15 cellular contexts compared by ENCODE assay signal in the genomic region with DNA sequence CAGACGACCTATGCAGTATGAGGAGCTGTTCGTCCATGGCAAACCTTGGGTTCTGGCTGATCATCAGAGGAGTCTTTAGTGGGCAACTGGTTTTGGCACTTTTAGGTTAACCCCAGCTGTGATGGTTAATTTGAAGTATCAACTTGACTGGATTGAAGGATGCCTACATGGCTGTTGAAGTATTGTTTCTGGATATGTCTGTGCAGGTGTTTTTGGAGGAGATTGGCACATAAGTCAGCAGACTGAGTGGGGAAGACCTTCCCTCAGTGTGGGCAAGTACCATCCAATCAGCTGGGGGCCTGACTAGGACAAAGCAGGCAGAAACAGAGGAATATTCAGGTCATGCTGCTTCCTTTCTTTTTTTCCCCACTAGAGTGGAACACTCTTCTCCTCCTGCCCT.
DNase-seq lines count a peak whose midpoint lies in the region; ATAC-seq and TF ChIP-seq lines count a peak whose summit lies in the region.
"Had no signal": no experiment of that assay in that cellular context is flagged by ENCODE, and none has a peak within 500 bp of the region (broad histone marks: within the 10 kb centered on the region; RNA-seq: fewer than 3 reads in every experiment).

No MANE protein-coding gene starts in this region.

- H3K4me1 ChIP-seq in right atrium auricular region = peaks cover 0 to 7% of the 10 kb centered on the region in 2 donors
- H3K4me1 ChIP-seq in gastroesophageal sphincter = peaks cover 6 to 43% (median 10%) of the 10 kb centered on the region in 3 donors
- peaks cover 0 to 8% of the 10 kb centered on the region in 2 donors for H3K4me1 ChIP-seq in uterus

- TF ChIP-seq EP300 in gastroesophageal sphincter (IDR thresholded peaks at IDR 0.05) = no peak

- H3K36me3 Mint-ChIP-seq in activated naive CD4-positive, alpha-beta T cell treated with anti-CD3 and anti-CD28 coated beads, Interleukin-2, amount 50 U/mL, for 72 hours = peaks cover 0 to 16% of the 10 kb centered on the region in 2 donors
- H3K36me3 Mint-ChIP-seq: CD4-positive, alpha-beta memory T cell had no signal

- H3K36me3 ChIP-seq in right atrium auricular region = no peaks in the 10 kb centered on the region
- H3K36me3 ChIP-seq in gastroesophageal sphincter = no peaks in the 10 kb centered on the region
- no peaks in the 10 kb centered on the region for H3K36me3 ChIP-seq in uterus

- WGBS in gastroesophageal sphincter (ENCODE audit: low coverage in 1 of 2), 2 donors = 92% methylated on average over 2 of the region's 2 CpGs; no CpG with 5 or more reads in 1 of the 2 donors

- H3K9me3 Mint-ChIP-seq in activated naive CD4-positive, alpha-beta T cell treated with anti-CD3 and anti-CD28 coated beads, Interleukin-2, amount 50 U/mL, for 72 hours = peaks cover 0 to 12% of the 10 kb centered on the region in 2 donors
- H3K9me3 Mint-ChIP-seq: CD4-positive, alpha-beta memory T cell; HFFc6 had no signal

- DNase-seq in activated naive CD4-positive, alpha-beta T cell treated with anti-CD3 and anti-CD28 coated beads, Interleukin-2, amount 50 U/mL, for 72 hours (ENCODE audit: low spot score in 2 of 2) = no peak
- no peak for DNase-seq in activated naive CD4-positive, alpha-beta T cell treated with anti-CD3 and anti-CD28 coated beads, Interleukin-2, amount 50 U/mL, for 16 hours
- DNase-seq in right atrium auricular region (ENCODE audit: low spot score) (no peak), cardiac septum (ENCODE audit: low spot score) (no peak), uterus (no peak)
- DNase-seq: C1 segment of cervical spinal cord; CD4-positive, alpha-beta memory T cell; DMS79; HCEC 1CT; HFFc6 had no signal

- H3K4me3 ChIP-seq in right atrium auricular region (no peak overlapping the region), gastroesophageal sphincter (no peak overlapping the region), uterus (no peak overlapping the region)
- H3K4me3 ChIP-seq: GM12878 had no signal

- no peak for TF ChIP-seq POLR2A in gastroesophageal sphincter (IDR thresholded peaks at IDR 0.05)
- TF ChIP-seq POLR2A in uterus (IDR thresholded peaks at IDR 0.05) = no peak

- H3K9me3 ChIP-seq in right atrium auricular region = no peaks in the 10 kb centered on the region
- no peaks in the 10 kb centered on the region for H3K9me3 ChIP-seq in gastroesophageal sphincter
- H3K9me3 ChIP-seq in uterus = no peaks in the 10 kb centered on the region

- TF ChIP-seq CTCF in right atrium auricular region (IDR thresholded peaks at IDR 0.05) = no peak
- no peak for TF ChIP-seq CTCF in gastroesophageal sphincter (IDR thresholded peaks at IDR 0.05)
- no peak for TF ChIP-seq CTCF in uterus (IDR thresholded peaks at IDR 0.05)

- peak; percentile 44 to 59 for ATAC-seq in activated naive CD4-positive, alpha-beta T cell treated with anti-CD3 and anti-CD28 coated beads, Interleukin-2, amount 50 U/mL, for 72 hours
- no peak for ATAC-seq in gastroesophageal sphincter
- ATAC-seq in HG03354 (IDR thresholded peaks at IDR 0.05; ENCODE audit: poor library complexity, severe bottlenecking, unreplicated experiment) = no peak
- ATAC-seq: GM12878 had no signal

- no peak overlapping the region for H3K27ac Mint-ChIP-seq in activated naive CD4-positive, alpha-beta T cell treated with anti-CD3 and anti-CD28 coated beads, Interleukin-2, amount 50 U/mL, for 72 hours
- H3K27ac Mint-ChIP-seq: B cell, HFFc6 had no signal

- H3K27ac ChIP-seq in right atrium auricular region (peak overlapping the region; percentile 54 to 74), gastroesophageal sphincter (peak overlapping the region in 3 of 4 donors; percentile 53 to 61 (median 58)), uterus (peak overlapping the region; percentile 89 to 92)
- H3K27ac ChIP-seq: HL-60 had no signal

- intact Hi-C loops in cardiac septum (cut with DNase I) (no loop called here), uterus (cut with DNase I; ENCODE audit: low total_unique reads) (no loop called here)

- no peaks in the 10 kb centered on the region for H3K27me3 ChIP-seq in right atrium auricular region
- H3K27me3 ChIP-seq in gastroesophageal sphincter = no peaks in the 10 kb centered on the region
- no peaks in the 10 kb centered on the region for H3K27me3 ChIP-seq in uterus

Comparison
In these comparisons a context has a peak if more than half of its experiments do, and no peak if none do; other contexts are left out.
1. ATAC-seq: peak in activated naive CD4-positive, alpha-beta T cell treated with anti-CD3 and anti-CD28 coated beads, Interleukin-2, amount 50 U/mL, for 72 hours (2 of 2); none in gastroesophageal sphincter (single experiment) and HG03354 (single experiment).
2. Peak in every context shown above with its lines, with median percentiles within 50 percentile points of each other: H3K27ac ChIP-seq.